Comparison of ENCODE assay signal across 8 cellular contexts in genomic region chr1:149884433-149885363, GRCh38. TPM values are rescaled to one million over a fixed set of nuclear protein-coding genes. Genes with fewer than 3 reads are reported as not detected.
DNase-seq lines count a peak whose midpoint lies in the region; ATAC-seq, FAIRE-seq and TF ChIP-seq lines count a peak whose summit lies in the region.

No MANE protein-coding gene starts in this region.

- TF ChIP-seq POLR2A in HepG2 (IDR thresholded peaks at IDR 0.05; ENCODE audit: insufficient read depth in 1 of 2, low read depth in 2 of 2, low read length in 2 of 2): no peak

- H3K4me2 ChIP-seq in HepG2 (ENCODE audit: low read depth, low read length): peak overlapping the region; percentile 98

- H4K20me1 ChIP-seq in HepG2 (ENCODE audit: insufficient read depth, low read length): no peaks in the 10 kb centered on the region

- H3K4me3 ChIP-seq in AG04450 (ENCODE audit: low read depth, low read length) (peak overlapping the region; percentile 77), GM08714 (ENCODE audit: low read length) (peak overlapping the region; percentile 98), HepG2 (replicated peaks in 1 of 3; ENCODE audit: insufficient read depth in 1 of 3, low read depth in 2 of 3, low read length in 3 of 3) (peak overlapping the region; percentile 64 to 76 (median 67))

- H3K27ac ChIP-seq in AG04450 (ENCODE audit: low read depth, low read length) (peak overlapping the region; percentile 99), angular gyrus (ENCODE audit: low read depth, low read length) (peak overlapping the region; percentile 38), HepG2 (ENCODE audit: extremely low read length, insufficient read depth, low read length) (peak overlapping the region; percentile 95)

- H3K36me3 ChIP-seq in HepG2 (replicated peaks in 1 of 2; ENCODE audit: control insufficient read depth in 1 of 2, insufficient read depth in 2 of 2, low read length in 2 of 2): no peaks in the 10 kb centered on the region

- H3K9ac ChIP-seq in HepG2 (ENCODE audit: insufficient read depth, low read depth, low read length): peak overlapping the region; percentile 87

- no peak overlapping the region for H2AFZ ChIP-seq in HepG2 (ENCODE audit: low read length)

- no peak for TF ChIP-seq RAD21 in HepG2 (CRISPR knock-in tag; IDR thresholded peaks at IDR 0.05)

- H3K27me3 ChIP-seq in AG04450 (ENCODE audit: control insufficient read depth, insufficient read depth, low read length): no peaks in the 10 kb centered on the region
- no peaks in the 10 kb centered on the region; a peak in 1 of 5 replicates for H3K27me3 ChIP-seq in HepG2 (ENCODE audit: control insufficient read depth in 1 of 2, insufficient read depth in 2 of 2, low read length in 2 of 2)

- no TSS peak for BruUV-seq in HepG2 (replicated peaks; lab: Mats Ljungman, UMichigan)

- CTCF ChIA-PET in AG04450 (lab: Charles Lee): interaction anchor here (1.2 kb wide), 1 partner anchor 35 kb away, joined by 3 read pairs; no protein-coding TSS in a partner anchor
- CTCF ChIA-PET in HepG2 (lab: Yijun Ruan, JAX; ENCODE audit: low intra/inter-chr PET ratio, low total read pairs): no interaction called here

- WGBS in HepG2 (ENCODE audit: low lambda C conversion rate): 46% methylated on average over 9 of the region's 9 CpGs

- no peak for TF ChIP-seq CTCF in AG04450 (IDR thresholded peaks at IDR 0.05; ENCODE audit: low read depth, low read length)
- no peak for TF ChIP-seq CTCF in HepG2 (CRISPR knock-in tag; IDR thresholded peaks at IDR 0.05)

- DNase-seq in AG04450 (ENCODE audit: low read depth, low spot score) (no peak), NCI-H446 (lab: John Stamatoyannopoulos, UW) (peak; percentile 72 to 81), HepG2 (ENCODE audit: low spot score) (no peak), urothelium cell line (ENCODE audit: low spot score) (peak; percentile 29), activated gamma-delta T cell (lab: John Stamatoyannopoulos, UW) (no peak)

- POLR2A ChIA-PET in AG04450 (lab: Yijun Ruan, JAX): interaction anchor here (1.0 to 4.4 kb wide), 3 partner anchors 35 to 279 kb away, joined by 3 to 38 read pairs (median 25); no protein-coding TSS in a partner anchor
- POLR2A ChIA-PET in HepG2 (lab: Yijun Ruan, JAX): interaction anchor here (3.2 to 5.4 kb wide), 4 partner anchors 36 to 54 kb away, joined by 25 to 74 read pairs (median 37); partner anchors contain the start of gene MTMR11

- H3K79me2 ChIP-seq in HepG2 (ENCODE audit: insufficient read depth, low read length): peaks cover 3% of the 10 kb centered on the region

- no peak for TF ChIP-seq EP300 in HepG2 (IDR thresholded peaks at IDR 0.05; ENCODE audit: low read depth in 2 of 2, low read length in 2 of 2)
- no peak for TF ChIP-seq EP300 in HepG2 (CRISPR knock-in tag; IDR thresholded peaks at IDR 0.05; ENCODE audit: borderline replicate concordance)

- H3K4me1 ChIP-seq in HepG2 (ENCODE audit: insufficient read depth, low read length): peaks cover 38% of the 10 kb centered on the region

- H3K9me3 ChIP-seq in AG04450 (ENCODE audit: control insufficient read depth, insufficient read depth, low read length) (no peaks in the 10 kb centered on the region; the same call in 1 of the 2 replicates), HepG2 (ENCODE audit: low read length) (no peaks in the 10 kb centered on the region)

- ATAC-seq in HepG2 (no peak), HG03378 (IDR thresholded peaks at IDR 0.05; ENCODE audit: unreplicated experiment) (no peak)

- intact Hi-C loops in HepG2 (cut with micrococcal nuclease; ENCODE audit: unreplicated experiment): no loop called here

- in situ Hi-C loops in HepG2 (cut with HindIII; ENCODE audit: extremely low pct_ligation_motif_present, low pct_unique_long_range_greater_than_20kb): no loop called here

- FAIRE-seq in HepG2 (lab: Jason Lieb, UNC) (no peak), urothelium cell line (lab: Jason Lieb, UNC) (no peak)

RNA-seq across cellular contexts. Expression of gene BOLA1, which starts 14.7 kb away (rescaled TPM):
- polyA plus RNA-seq in AG04450 (2011; rRNA removed) (10.1 and 11.8 TPM in 2 replicates), HepG2 (2011; rRNA removed) (2.9 and 3.2 TPM in 2 replicates)
- 0.69 and 1.5 TPM in 2 replicates for polyA minus RNA-seq in AG04450 (2011; rRNA and poly(A)+ RNA removed)
- 3.1 and 4.2 TPM in 2 replicates for total RNA-seq in HepG2 (2016; rRNA removed; fragmentation: Illumina TruSeq; extraction: Trizol)
- 2.1 and 2.4 TPM in 2 replicates for total RNA-seq in HepG2 (2016; cell fraction: cytosol; rRNA removed; fragmentation: Illumina TruSeq; extraction: Trizol; ENCODE audit: low read depth)
- total RNA-seq in HepG2 (2016; cell fraction: insoluble cytoplasmic fraction; rRNA removed; fragmentation: Illumina TruSeq; extraction: Trizol): 3.6 and 3.9 TPM in 2 replicates
- total RNA-seq in HepG2 (2016; cell fraction: membrane; rRNA removed; fragmentation: Illumina TruSeq; extraction: Trizol): 2.0 and 2.7 TPM in 2 replicates
- 3.2 and 3.5 TPM in 2 replicates for total RNA-seq in HepG2 (2016; cell fraction: nucleus; rRNA removed; fragmentation: Illumina TruSeq; extraction: Trizol)
- polyA plus RNA-seq in HepG2 (2011; cell fraction: cytosol; rRNA removed): 2.9 and 4.8 TPM in 2 replicates
- 8.1 and 8.9 TPM in 2 replicates for polyA plus RNA-seq in HepG2 (2011; cell fraction: nucleus; rRNA removed)
- 2.5 and 2.8 TPM in 2 replicates for polyA plus RNA-seq in HepG2 (2012)
- polyA plus RNA-seq in HepG2 (2016; cell fraction: cytosol; fragmentation: Illumina TruSeq; extraction: Trizol; ENCODE audit: low read depth): 2.0 and 2.6 TPM in 2 replicates
- 3.3 and 5.4 TPM in 2 replicates for polyA plus RNA-seq in HepG2 (2016; cell fraction: insoluble cytoplasmic fraction; fragmentation: Illumina TruSeq; extraction: Trizol; ENCODE audit: low read depth)
- polyA plus RNA-seq in HepG2 (2016; cell fraction: membrane; fragmentation: Illumina TruSeq; extraction: Trizol; ENCODE audit: low read depth): 2.5 and 2.8 TPM in 2 replicates
- polyA plus RNA-seq in HepG2 (2016; cell fraction: nucleus; fragmentation: Illumina TruSeq; extraction: Trizol; ENCODE audit: insufficient read depth, low read depth): 4.8 TPM in 2 replicates
- polyA minus RNA-seq in HepG2 (2011; rRNA and poly(A)+ RNA removed; ENCODE audit: low replicate concordance): 1.4 and 3.8 TPM in 2 replicates
- polyA minus RNA-seq in HepG2 (2011; cell fraction: cytosol; rRNA and poly(A)+ RNA removed): 0.79 TPM in 1 of 2 replicates, not detected in the other
- polyA minus RNA-seq in HepG2 (2011; cell fraction: nucleus; rRNA and poly(A)+ RNA removed): 1.4 and 1.9 TPM in 2 replicates

RNA-seq across cellular contexts. Expression of gene SV2A, which starts 32.9 kb away (rescaled TPM):
- polyA plus RNA-seq in AG04450 (2011; rRNA removed): 25.8 and 27.3 TPM in 2 replicates
- polyA minus RNA-seq in AG04450 (2011; rRNA and poly(A)+ RNA removed): 48.2 and 54.4 TPM in 2 replicates
- 0.45 and 0.84 TPM in 2 replicates for total RNA-seq in HepG2 (2016; rRNA removed; fragmentation: Illumina TruSeq; extraction: Trizol)
- total RNA-seq in HepG2 (2016; cell fraction: cytosol; rRNA removed; fragmentation: Illumina TruSeq; extraction: Trizol; ENCODE audit: low read depth): 0.10 and 0.18 TPM in 2 replicates
- total RNA-seq in HepG2 (2016; cell fraction: insoluble cytoplasmic fraction; rRNA removed; fragmentation: Illumina TruSeq; extraction: Trizol): 0.55 and 0.89 TPM in 2 replicates
- 0.22 and 0.34 TPM in 2 replicates for total RNA-seq in HepG2 (2016; cell fraction: membrane; rRNA removed; fragmentation: Illumina TruSeq; extraction: Trizol)
- total RNA-seq in HepG2 (2016; cell fraction: nucleus; rRNA removed; fragmentation: Illumina TruSeq; extraction: Trizol): 0.84 and 1.3 TPM in 2 replicates
- polyA plus RNA-seq in HepG2 (2011; rRNA removed): 1.9 and 3.3 TPM in 2 replicates
- 2.0 and 3.0 TPM in 2 replicates for polyA plus RNA-seq in HepG2 (2011; cell fraction: cytosol; rRNA removed)
- polyA plus RNA-seq in HepG2 (2011; cell fraction: nucleus; rRNA removed): 3.7 and 5.5 TPM in 2 replicates
- polyA plus RNA-seq in HepG2 (2012): 1.8 and 4.2 TPM in 2 replicates
- 0.05 and 0.08 TPM in 2 replicates for polyA plus RNA-seq in HepG2 (2016; cell fraction: cytosol; fragmentation: Illumina TruSeq; extraction: Trizol; ENCODE audit: low read depth)
- polyA plus RNA-seq in HepG2 (2016; cell fraction: insoluble cytoplasmic fraction; fragmentation: Illumina TruSeq; extraction: Trizol; ENCODE audit: low read depth): 0.45 and 0.50 TPM in 2 replicates
- 0.13 and 0.18 TPM in 2 replicates for polyA plus RNA-seq in HepG2 (2016; cell fraction: membrane; fragmentation: Illumina TruSeq; extraction: Trizol; ENCODE audit: low read depth)
- 1.7 and 2.1 TPM in 2 replicates for polyA plus RNA-seq in HepG2 (2016; cell fraction: nucleus; fragmentation: Illumina TruSeq; extraction: Trizol; ENCODE audit: insufficient read depth, low read depth)
- polyA minus RNA-seq in HepG2 (2011; rRNA and poly(A)+ RNA removed; ENCODE audit: low replicate concordance): 0.19 and 5.4 TPM in 2 replicates
- 1.5 and 1.9 TPM in 2 replicates for polyA minus RNA-seq in HepG2 (2011; cell fraction: cytosol; rRNA and poly(A)+ RNA removed)
- 2.1 and 2.9 TPM in 2 replicates for polyA minus RNA-seq in HepG2 (2011; cell fraction: nucleus; rRNA and poly(A)+ RNA removed)

RNA-seq across cellular contexts. Expression of gene SF3B4, which starts 42.9 kb away (rescaled TPM):
- polyA plus RNA-seq in AG04450 (2011; rRNA removed) (47.6 and 52.7 TPM in 2 replicates), HepG2 (2011; rRNA removed) (13.8 and 14.6 TPM in 2 replicates)
- polyA minus RNA-seq in AG04450 (2011; rRNA and poly(A)+ RNA removed): 44.2 and 50.1 TPM in 2 replicates
- total RNA-seq in HepG2 (2016; rRNA removed; fragmentation: Illumina TruSeq; extraction: Trizol): 14.8 and 24.6 TPM in 2 replicates
- 3.4 and 4.9 TPM in 2 replicates for total RNA-seq in HepG2 (2016; cell fraction: cytosol; rRNA removed; fragmentation: Illumina TruSeq; extraction: Trizol; ENCODE audit: low read depth)
- 11.6 and 24.9 TPM in 2 replicates for total RNA-seq in HepG2 (2016; cell fraction: insoluble cytoplasmic fraction; rRNA removed; fragmentation: Illumina TruSeq; extraction: Trizol)
- 10.3 and 11.6 TPM in 2 replicates for total RNA-seq in HepG2 (2016; cell fraction: membrane; rRNA removed; fragmentation: Illumina TruSeq; extraction: Trizol)
- 11.4 and 16.3 TPM in 2 replicates for total RNA-seq in HepG2 (2016; cell fraction: nucleus; rRNA removed; fragmentation: Illumina TruSeq; extraction: Trizol)
- polyA plus RNA-seq in HepG2 (2011; cell fraction: cytosol; rRNA removed): 9.1 and 10.1 TPM in 2 replicates
- 10.6 and 12.6 TPM in 2 replicates for polyA plus RNA-seq in HepG2 (2011; cell fraction: nucleus; rRNA removed)
- polyA plus RNA-seq in HepG2 (2012): 36.2 and 39.4 TPM in 2 replicates
- 11.3 and 13.8 TPM in 2 replicates for polyA plus RNA-seq in HepG2 (2016; cell fraction: cytosol; fragmentation: Illumina TruSeq; extraction: Trizol; ENCODE audit: low read depth)
- 37.5 and 53.9 TPM in 2 replicates for polyA plus RNA-seq in HepG2 (2016; cell fraction: insoluble cytoplasmic fraction; fragmentation: Illumina TruSeq; extraction: Trizol; ENCODE audit: low read depth)
- 17.3 and 22.1 TPM in 2 replicates for polyA plus RNA-seq in HepG2 (2016; cell fraction: membrane; fragmentation: Illumina TruSeq; extraction: Trizol; ENCODE audit: low read depth)
- polyA plus RNA-seq in HepG2 (2016; cell fraction: nucleus; fragmentation: Illumina TruSeq; extraction: Trizol; ENCODE audit: insufficient read depth, low read depth): 28.9 and 31.3 TPM in 2 replicates
- polyA minus RNA-seq in HepG2 (2011; rRNA and poly(A)+ RNA removed; ENCODE audit: low replicate concordance): 14.9 and 44.2 TPM in 2 replicates
- polyA minus RNA-seq in HepG2 (2011; cell fraction: cytosol; rRNA and poly(A)+ RNA removed): 14.8 and 15.7 TPM in 2 replicates
- 12.9 and 16.2 TPM in 2 replicates for polyA minus RNA-seq in HepG2 (2011; cell fraction: nucleus; rRNA and poly(A)+ RNA removed)

RNA-seq across cellular contexts. Expression of gene MTMR11, which starts 52.0 kb away (rescaled TPM):
- polyA plus RNA-seq in AG04450 (2011; rRNA removed) (13.9 and 17.0 TPM in 2 replicates), HepG2 (2011; rRNA removed) (2.8 and 4.0 TPM in 2 replicates)
- 20.1 and 21.4 TPM in 2 replicates for polyA minus RNA-seq in AG04450 (2011; rRNA and poly(A)+ RNA removed)
- 0.27 and 0.49 TPM in 2 replicates for total RNA-seq in HepG2 (2016; rRNA removed; fragmentation: Illumina TruSeq; extraction: Trizol)
- not detected in 2 replicates for total RNA-seq in HepG2 (2016; cell fraction: cytosol; rRNA removed; fragmentation: Illumina TruSeq; extraction: Trizol; ENCODE audit: low read depth)
- total RNA-seq in HepG2 (2016; cell fraction: insoluble cytoplasmic fraction; rRNA removed; fragmentation: Illumina TruSeq; extraction: Trizol): 0.48 and 0.61 TPM in 2 replicates
- total RNA-seq in HepG2 (2016; cell fraction: membrane; rRNA removed; fragmentation: Illumina TruSeq; extraction: Trizol): 0.09 and 0.28 TPM in 2 replicates
- 0.65 and 0.72 TPM in 2 replicates for total RNA-seq in HepG2 (2016; cell fraction: nucleus; rRNA removed; fragmentation: Illumina TruSeq; extraction: Trizol)
- polyA plus RNA-seq in HepG2 (2011; cell fraction: cytosol; rRNA removed): 1.5 and 2.7 TPM in 2 replicates
- polyA plus RNA-seq in HepG2 (2011; cell fraction: nucleus; rRNA removed): 10.8 and 17.5 TPM in 2 replicates
- 2.8 and 4.1 TPM in 2 replicates for polyA plus RNA-seq in HepG2 (2012)
- polyA plus RNA-seq in HepG2 (2016; cell fraction: cytosol; fragmentation: Illumina TruSeq; extraction: Trizol; ENCODE audit: low read depth): 0.11 TPM in 1 of 2 replicates, not detected in the other
- 0.31 and 0.47 TPM in 2 replicates for polyA plus RNA-seq in HepG2 (2016; cell fraction: insoluble cytoplasmic fraction; fragmentation: Illumina TruSeq; extraction: Trizol; ENCODE audit: low read depth)
- 0.16 TPM in 1 of 2 replicates, not detected in the other for polyA plus RNA-seq in HepG2 (2016; cell fraction: membrane; fragmentation: Illumina TruSeq; extraction: Trizol; ENCODE audit: low read depth)
- 1.5 and 2.0 TPM in 2 replicates for polyA plus RNA-seq in HepG2 (2016; cell fraction: nucleus; fragmentation: Illumina TruSeq; extraction: Trizol; ENCODE audit: insufficient read depth, low read depth)
- polyA minus RNA-seq in HepG2 (2011; rRNA and poly(A)+ RNA removed; ENCODE audit: low replicate concordance): 4.0 and 9.4 TPM in 2 replicates
- 0.89 and 1.3 TPM in 2 replicates for polyA minus RNA-seq in HepG2 (2011; cell fraction: cytosol; rRNA and poly(A)+ RNA removed)
- 5.4 and 10.2 TPM in 2 replicates for polyA minus RNA-seq in HepG2 (2011; cell fraction: nucleus; rRNA and poly(A)+ RNA removed)

Comparison
In these comparisons a context has a peak if more than half of its experiments do, and no peak if none do; other contexts are left out.
1. DNase-seq: peak in NCI-H446 (2 of 2) and urothelium cell line (single experiment); none in AG04450 (single experiment), HepG2 (single experiment) and activated gamma-delta T cell (single experiment).
2. H3K27ac ChIP-seq: peak in every context shown above with its lines; median percentile 99 in AG04450; 95 in HepG2; 38 in angular gyrus.
3. Peak in every context shown above with its lines, with median percentiles within 50 percentile points of each other: H3K4me3 ChIP-seq.